ENCODE assay signal across 1 cellular context in the genomic region with DNA sequence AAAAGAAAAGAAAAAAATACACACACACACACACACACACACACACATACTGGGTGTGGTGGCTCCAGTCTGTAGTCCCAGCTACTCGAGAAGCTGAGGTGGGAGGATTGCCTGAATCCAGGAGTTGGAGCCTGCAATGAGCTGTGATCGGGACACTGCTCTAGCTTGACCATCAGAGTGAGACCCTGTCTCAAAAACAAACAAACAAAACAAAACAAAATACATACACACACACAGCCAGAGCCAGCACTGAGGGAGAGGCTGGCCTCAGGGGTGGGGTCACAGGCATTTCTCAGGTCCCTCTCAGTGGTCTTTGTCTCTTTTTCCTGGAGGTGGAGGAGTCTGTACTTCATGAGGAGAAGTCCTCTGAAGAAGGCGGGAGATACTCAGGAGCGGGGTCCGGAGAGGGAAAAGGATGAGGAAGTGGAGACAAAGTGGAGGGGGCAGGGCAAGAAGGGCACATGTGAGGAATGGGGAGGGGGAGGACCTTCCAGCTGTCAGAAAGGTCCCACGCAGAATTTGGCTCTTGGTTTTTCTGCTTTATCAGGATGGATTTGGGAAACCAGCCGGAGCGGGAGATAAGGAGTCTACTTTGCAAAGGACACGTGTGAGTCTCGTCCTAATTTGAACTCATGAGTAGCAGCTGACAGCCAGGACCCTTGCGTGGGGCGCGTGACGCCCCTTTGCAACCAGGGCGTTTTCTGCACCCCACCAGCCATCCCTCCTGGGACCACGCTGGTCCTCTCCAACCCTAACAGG.
TF ChIP-seq lines count a peak whose summit lies in the region.

No MANE protein-coding gene starts in this region.

TF ChIP-seq in K562, 482 proteins besides CTCF, POLR2A, EP300 and RAD21 (continued from another document and continues in another):
- TF ChIP-seq ZNF407 (IDR thresholded peaks at IDR 0.05; ENCODE audit: low read depth) (no peak), ZBTB26 (CRISPR knock-in tag; IDR thresholded peaks at IDR 0.05) (no peak), TOE1 (IDR thresholded peaks at IDR 0.05; ENCODE audit: borderline replicate concordance) (no peak), TOE1 (CRISPR knock-in tag; IDR thresholded peaks at IDR 0.05; ENCODE audit: borderline replicate concordance, low read depth) (no peak), USF2 (CRISPR knock-in tag; IDR thresholded peaks at IDR 0.05) (0 out of 2 replicates have a peak, but pooled peaks have one; percentile 16), SNAPC5 (CRISPR knock-in tag; IDR thresholded peaks at IDR 0.05) (no peak), CREB3L1 (IDR thresholded peaks at IDR 0.05; ENCODE audit: borderline replicate concordance, low read depth) (0 out of 2 replicates have a peak, but pooled peaks have one; percentile 28), BRF2 (IDR thresholded peaks at IDR 0.05; ENCODE audit: borderline replicate concordance, insufficient read depth, insufficient read length) (no peak), ARHGAP35 (IDR thresholded peaks at IDR 0.05; ENCODE audit: partially characterized antibody) (no peak), CREB1 (IDR thresholded peaks at IDR 0.05) (no peak), CREB1 (CRISPR knock-in tag; IDR thresholded peaks at IDR 0.05) (no peak), CXXC5 (CRISPR knock-in tag; IDR thresholded peaks at IDR 0.05) (peak; percentile 43), L3MBTL2 (IDR thresholded peaks at IDR 0.05) (peak; percentile 83), MBD2 (IDR thresholded peaks at IDR 0.05; ENCODE audit: borderline replicate concordance, low read depth) (peak; percentile 60; the same call in 1 of the 2 replicates), ZNF785 (CRISPR knock-in tag; IDR thresholded peaks at IDR 0.05) (no peak), ILK (tag; IDR thresholded peaks at IDR 0.05; ENCODE audit: borderline replicate concordance, low read depth) (no peak), MAFF (IDR thresholded peaks at IDR 0.05; ENCODE audit: low read length) (peak; percentile 14; the same call in 1 of the 2 replicates), SRSF3 (IDR thresholded peaks at IDR 0.05; ENCODE audit: insufficient read depth, low read length) (no peak)
- TF ChIP-seq, protein P1, sequence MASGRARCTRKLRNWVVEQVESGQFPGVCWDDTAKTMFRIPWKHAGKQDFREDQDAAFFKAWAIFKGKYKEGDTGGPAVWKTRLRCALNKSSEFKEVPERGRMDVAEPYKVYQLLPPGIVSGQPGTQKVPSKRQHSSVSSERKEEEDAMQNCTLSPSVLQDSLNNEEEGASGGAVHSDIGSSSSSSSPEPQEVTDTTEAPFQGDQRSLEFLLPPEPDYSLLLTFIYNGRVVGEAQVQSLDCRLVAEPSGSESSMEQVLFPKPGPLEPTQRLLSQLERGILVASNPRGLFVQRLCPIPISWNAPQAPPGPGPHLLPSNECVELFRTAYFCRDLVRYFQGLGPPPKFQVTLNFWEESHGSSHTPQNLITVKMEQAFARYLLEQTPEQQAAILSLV (tag; IDR thresholded peaks at IDR 0.05) = no peak
- TF ChIP-seq, protein P2, sequence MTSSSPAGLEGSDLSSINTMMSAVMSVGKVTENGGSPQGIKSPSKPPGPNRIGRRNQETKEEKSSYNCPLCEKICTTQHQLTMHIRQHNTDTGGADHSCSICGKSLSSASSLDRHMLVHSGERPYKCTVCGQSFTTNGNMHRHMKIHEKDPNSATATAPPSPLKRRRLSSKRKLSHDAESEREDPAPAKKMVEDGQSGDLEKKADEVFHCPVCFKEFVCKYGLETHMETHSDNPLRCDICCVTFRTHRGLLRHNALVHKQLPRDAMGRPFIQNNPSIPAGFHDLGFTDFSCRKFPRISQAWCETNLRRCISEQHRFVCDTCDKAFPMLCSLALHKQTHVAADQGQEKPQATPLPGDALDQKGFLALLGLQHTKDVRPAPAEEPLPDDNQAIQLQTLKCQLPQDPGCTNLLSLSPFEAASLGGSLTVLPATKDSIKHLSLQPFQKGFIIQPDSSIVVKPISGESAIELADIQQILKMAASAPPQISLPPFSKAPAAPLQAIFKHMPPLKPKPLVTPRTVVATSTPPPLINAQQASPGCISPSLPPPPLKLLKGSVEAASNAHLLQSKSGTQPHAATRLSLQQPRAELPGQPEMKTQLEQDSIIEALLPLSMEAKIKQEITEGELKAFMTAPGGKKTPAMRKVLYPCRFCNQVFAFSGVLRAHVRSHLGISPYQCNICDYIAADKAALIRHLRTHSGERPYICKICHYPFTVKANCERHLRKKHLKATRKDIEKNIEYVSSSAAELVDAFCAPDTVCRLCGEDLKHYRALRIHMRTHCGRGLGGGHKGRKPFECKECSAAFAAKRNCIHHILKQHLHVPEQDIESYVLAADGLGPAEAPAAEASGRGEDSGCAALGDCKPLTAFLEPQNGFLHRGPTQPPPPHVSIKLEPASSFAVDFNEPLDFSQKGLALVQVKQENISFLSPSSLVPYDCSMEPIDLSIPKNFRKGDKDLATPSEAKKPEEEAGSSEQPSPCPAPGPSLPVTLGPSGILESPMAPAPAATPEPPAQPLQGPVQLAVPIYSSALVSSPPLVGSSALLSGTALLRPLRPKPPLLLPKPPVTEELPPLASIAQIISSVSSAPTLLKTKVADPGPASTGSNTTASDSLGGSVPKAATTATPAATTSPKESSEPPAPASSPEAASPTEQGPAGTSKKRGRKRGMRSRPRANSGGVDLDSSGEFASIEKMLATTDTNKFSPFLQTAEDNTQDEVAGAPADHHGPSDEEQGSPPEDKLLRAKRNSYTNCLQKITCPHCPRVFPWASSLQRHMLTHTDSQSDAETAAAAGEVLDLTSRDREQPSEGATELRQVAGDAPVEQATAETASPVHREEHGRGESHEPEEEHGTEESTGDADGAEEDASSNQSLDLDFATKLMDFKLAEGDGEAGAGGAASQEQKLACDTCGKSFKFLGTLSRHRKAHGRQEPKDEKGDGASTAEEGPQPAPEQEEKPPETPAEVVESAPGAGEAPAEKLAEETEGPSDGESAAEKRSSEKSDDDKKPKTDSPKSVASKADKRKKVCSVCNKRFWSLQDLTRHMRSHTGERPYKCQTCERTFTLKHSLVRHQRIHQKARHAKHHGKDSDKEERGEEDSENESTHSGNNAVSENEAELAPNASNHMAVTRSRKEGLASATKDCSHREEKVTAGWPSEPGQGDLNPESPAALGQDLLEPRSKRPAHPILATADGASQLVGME (CRISPR knock-in tag; IDR thresholded peaks at IDR 0.05) = peak; percentile 46; the same call in 1 of the 2 replicates
- TF ChIP-seq, protein P3, sequence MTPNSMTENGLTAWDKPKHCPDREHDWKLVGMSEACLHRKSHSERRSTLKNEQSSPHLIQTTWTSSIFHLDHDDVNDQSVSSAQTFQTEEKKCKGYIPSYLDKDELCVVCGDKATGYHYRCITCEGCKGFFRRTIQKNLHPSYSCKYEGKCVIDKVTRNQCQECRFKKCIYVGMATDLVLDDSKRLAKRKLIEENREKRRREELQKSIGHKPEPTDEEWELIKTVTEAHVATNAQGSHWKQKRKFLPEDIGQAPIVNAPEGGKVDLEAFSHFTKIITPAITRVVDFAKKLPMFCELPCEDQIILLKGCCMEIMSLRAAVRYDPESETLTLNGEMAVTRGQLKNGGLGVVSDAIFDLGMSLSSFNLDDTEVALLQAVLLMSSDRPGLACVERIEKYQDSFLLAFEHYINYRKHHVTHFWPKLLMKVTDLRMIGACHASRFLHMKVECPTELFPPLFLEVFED (CRISPR knock-in tag; conservative IDR thresholded peaks at IDR 0.05) = 0 out of 2 replicates have a peak, but pooled peaks have one; percentile 50
- TF ChIP-seq, protein P4, sequence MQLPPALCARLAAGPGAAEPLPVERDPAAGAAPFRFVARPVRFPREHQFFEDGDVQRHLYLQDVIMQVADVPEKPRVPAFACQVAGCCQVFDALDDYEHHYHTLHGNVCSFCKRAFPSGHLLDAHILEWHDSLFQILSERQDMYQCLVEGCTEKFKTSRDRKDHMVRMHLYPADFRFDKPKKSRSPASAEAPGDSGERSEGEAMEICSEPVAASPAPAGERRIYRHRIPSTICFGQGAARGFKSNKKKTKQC (CRISPR knock-in tag; IDR thresholded peaks at IDR 0.05) = no peak
